Comparison of ENCODE assay signal across 14 cellular contexts in the genomic region with DNA sequence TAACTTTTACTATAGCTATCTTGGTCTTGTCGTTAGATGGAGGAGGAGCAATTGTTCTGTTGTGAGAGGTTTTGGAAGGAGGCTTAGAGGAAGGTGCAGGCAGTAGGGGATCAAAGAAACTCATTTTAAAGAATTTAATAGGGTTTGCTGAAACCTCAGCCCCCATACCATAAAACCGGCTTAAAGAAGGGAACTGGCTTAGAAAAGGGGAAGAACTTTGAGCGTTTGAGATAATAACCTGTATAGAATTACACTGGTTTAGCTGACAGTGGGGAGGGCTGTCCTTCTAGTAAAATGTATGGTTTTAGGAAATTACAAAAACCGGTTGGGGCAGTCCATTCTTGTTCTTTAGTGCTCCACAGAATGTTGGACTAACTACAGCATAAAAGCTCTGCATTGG.
DNase-seq lines count a peak whose midpoint lies in the region; ATAC-seq and TF ChIP-seq lines count a peak whose summit lies in the region.
"Had no signal": no experiment of that assay in that cellular context is flagged by ENCODE, and none has a peak within 500 bp of the region (broad histone marks: within the 10 kb centered on the region; RNA-seq: fewer than 3 reads in every experiment).

No MANE protein-coding gene starts in this region.

- peak overlapping the region; percentile 33 to 37 for H3K4me3 Mint-ChIP-seq in effector memory CD8-positive, alpha-beta T cell
- peak overlapping the region; percentile 10 for H3K4me3 Mint-ChIP-seq in type B pancreatic cell

- no peak for TF ChIP-seq POLR2A in thyroid gland (IDR thresholded peaks at IDR 0.05)

- H3K27ac ChIP-seq in cardiac muscle cell (peak overlapping the region; percentile 51), RWPE2 (ENCODE audit: poor library complexity, severe bottlenecking) (peak overlapping the region; percentile 41), thyroid gland (no peak overlapping the region)
- H3K27ac ChIP-seq: brain microvascular endothelial cell, parathyroid adenoma had no signal

- H3K27me3 ChIP-seq in cardiac muscle cell, result no peaks in the 10 kb centered on the region
- H3K27me3 ChIP-seq in RWPE2 (ENCODE audit: insufficient read depth, poor library complexity, severe bottlenecking), result no peaks in the 10 kb centered on the region
- H3K27me3 ChIP-seq in thyroid gland, result no peaks in the 10 kb centered on the region
- H3K27me3 ChIP-seq: brain microvascular endothelial cell had no signal

- peaks cover 14% of the 10 kb centered on the region for H3K36me3 Mint-ChIP-seq in effector memory CD8-positive, alpha-beta T cell (ENCODE audit: insufficient read depth)
- H3K36me3 Mint-ChIP-seq in type B pancreatic cell, result peaks cover 11% of the 10 kb centered on the region

- intact Hi-C loops in cardiac septum (cut with DNase I), result no loop called here
- intact Hi-C loops in thyroid gland (cut with DNase I), result no loop called here

- H3K27ac Mint-ChIP-seq in effector memory CD8-positive, alpha-beta T cell, result peak overlapping the region; percentile 56 to 84
- peak overlapping the region; percentile 19 for H3K27ac Mint-ChIP-seq in type B pancreatic cell

- H3K36me3 ChIP-seq in cardiac muscle cell, result no peaks in the 10 kb centered on the region
- H3K36me3 ChIP-seq in RWPE2 (ENCODE audit: low read depth), result no peaks in the 10 kb centered on the region
- no peaks in the 10 kb centered on the region for H3K36me3 ChIP-seq in thyroid gland
- H3K36me3 ChIP-seq: brain microvascular endothelial cell had no signal

- DNase-seq in cardiac muscle cell (ENCODE audit: low read depth in 1 of 2, low spot score in 1 of 2) (no peak), cardiac septum (ENCODE audit: low spot score) (no peak), RWPE2 (ENCODE audit: low spot score) (no peak), type B pancreatic cell (ENCODE audit: extremely low spot score, unreplicated experiment) (no peak), thyroid gland (no peak), NCI-H774 (lab: John Stamatoyannopoulos, UW) (no peak), DMS53 (lab: John Stamatoyannopoulos, UW) (no peak)
- no peak for DNase-seq in effector memory CD8-positive, alpha-beta T cell
- DNase-seq: brain microvascular endothelial cell; erythroblast; hypothalamus; NCI-H187; stimulated activated naive CD4-positive, alpha-beta T cell treated with Interleukin-2 at 50 U/mL for 16 hours had no signal

- H3K9me3 Mint-ChIP-seq in effector memory CD8-positive, alpha-beta T cell, result no peaks in the 10 kb centered on the region
- H3K9me3 Mint-ChIP-seq in type B pancreatic cell, result no peaks in the 10 kb centered on the region

- no peaks in the 10 kb centered on the region for H3K27me3 Mint-ChIP-seq in effector memory CD8-positive, alpha-beta T cell
- H3K27me3 Mint-ChIP-seq in type B pancreatic cell, result no peaks in the 10 kb centered on the region

- no peak for ATAC-seq in RWPE2 (ENCODE audit: low read depth)
- no peak for ATAC-seq in effector memory CD8-positive, alpha-beta T cell (replicated peaks)

- TF ChIP-seq CTCF in cardiac muscle cell (IDR thresholded peaks at IDR 0.05; ENCODE audit: low read depth, low read length), result no peak
- TF ChIP-seq CTCF in RWPE2 (IDR thresholded peaks at IDR 0.05; ENCODE audit: poor library complexity, severe bottlenecking), result no peak
- no peak for TF ChIP-seq CTCF in type B pancreatic cell (conservative IDR thresholded peaks at IDR 0.05)
- TF ChIP-seq CTCF in thyroid gland (IDR thresholded peaks at IDR 0.05), result no peak

- peaks cover 8% of the 10 kb centered on the region for H3K4me1 ChIP-seq in cardiac muscle cell (ENCODE audit: low read depth)
- no peaks in the 10 kb centered on the region for H3K4me1 ChIP-seq in RWPE2 (ENCODE audit: insufficient read depth, poor library complexity, severe bottlenecking)
- peaks cover 0 to 6% of the 10 kb centered on the region in 2 donors for H3K4me1 ChIP-seq in thyroid gland
- H3K4me1 ChIP-seq: parathyroid adenoma had no signal

- 50 to 58% methylated on average over 4 of the region's 4 CpGs for WGBS in thyroid gland, 2 donors

- H3K4me1 Mint-ChIP-seq in effector memory CD8-positive, alpha-beta T cell (ENCODE audit: low read depth in 2 of 2), result peaks cover 30 to 50% of the 10 kb centered on the region in 2 donors
- H3K4me1 Mint-ChIP-seq in type B pancreatic cell (ENCODE audit: unreplicated experiment), result peaks cover 6% of the 10 kb centered on the region

- H3K4me3 ChIP-seq in cardiac muscle cell, result no peak overlapping the region
- H3K4me3 ChIP-seq in RWPE2 (ENCODE audit: severe bottlenecking), result no peak overlapping the region
- no peak overlapping the region for H3K4me3 ChIP-seq in thyroid gland (replicated peaks in 1 of 3)

- H3K9me3 ChIP-seq in cardiac muscle cell (ENCODE audit: low read depth) (no peaks in the 10 kb centered on the region), RWPE2 (ENCODE audit: severe bottlenecking) (no peaks in the 10 kb centered on the region), thyroid gland (no peaks in the 10 kb centered on the region)

Comparison
In these comparisons a context has a peak if more than half of its experiments do, and no peak if none do; other contexts are left out.
1. H3K27ac ChIP-seq: peak in cardiac muscle cell (single experiment) and RWPE2 (single experiment); none in thyroid gland (0 of 3).